In genomic region chr12:48601013-48601756, GRCh38 we compare ENCODE assay signal across 1 cellular context.
TF ChIP-seq lines count a peak whose summit lies in the region.

No MANE protein-coding gene starts in this region.

TF ChIP-seq in GM12878, 131 proteins besides CTCF, POLR2A, EP300 and RAD21 (continued from another document and continues in another):
- TF ChIP-seq CUX1 (IDR thresholded peaks at IDR 0.05; ENCODE audit: insufficient replicate concordance, low read depth, low read length) (no peak), TCF3 (IDR thresholded peaks at IDR 0.05; ENCODE audit: borderline replicate concordance, insufficient read depth, low read depth, low read length) (peak; percentile 78; the same call in 1 of the 2 replicates), SIN3A (IDR thresholded peaks at IDR 0.05; ENCODE audit: low read depth, low read length) (no peak), SMAD1 (IDR thresholded peaks at IDR 0.05; ENCODE audit: low read depth, partially characterized antibody) (no peak), NR2C1 (IDR thresholded peaks at IDR 0.05) (no peak), MTA3 (IDR thresholded peaks at IDR 0.05; ENCODE audit: borderline replicate concordance, low read length) (peak; percentile 78; the same call in 1 of the 2 replicates), ETV6 (conservative IDR thresholded peaks at IDR 0.05 in 1 of 2, IDR thresholded peaks at IDR 0.05 in 1 of 2; ENCODE audit: borderline replicate concordance in 1 of 2, low read depth in 1 of 2) (no peak), NRF1 (conservative IDR thresholded peaks at IDR 0.05; ENCODE audit: low read depth, low read length) (no peak), TARDBP (IDR thresholded peaks at IDR 0.05; ENCODE audit: borderline replicate concordance) (no peak; the same call in 1 of the 2 replicates), ASH2L (IDR thresholded peaks at IDR 0.05; ENCODE audit: borderline replicate concordance, low read depth) (no peak), BHLHE40 (IDR thresholded peaks at IDR 0.05; ENCODE audit: borderline replicate concordance in 1 of 2, low read depth in 2 of 2, low read length in 1 of 2) (no peak), HCFC1 (IDR thresholded peaks at IDR 0.05; ENCODE audit: low read length) (no peak), NFXL1 (IDR thresholded peaks at IDR 0.05; ENCODE audit: borderline replicate concordance) (no peak), POU2F2 (IDR thresholded peaks at IDR 0.05; ENCODE audit: borderline replicate concordance, low read depth, low read length) (peak; percentile 51; the same call in 1 of the 3 replicates), IRF4 (IDR thresholded peaks at IDR 0.05; ENCODE audit: low read depth, low read length) (peak; percentile 22; the same call in 1 of the 2 replicates), KAT2A (conservative IDR thresholded peaks at IDR 0.05; ENCODE audit: control insufficient read depth, low read depth, low read length) (no peak), IKZF1 (conservative IDR thresholded peaks at IDR 0.05) (no peak), CREB1 (IDR thresholded peaks at IDR 0.05; ENCODE audit: low read depth) (0 out of 2 replicates have a peak, but pooled peaks have one; percentile 26), SMC3 (IDR thresholded peaks at IDR 0.05; ENCODE audit: borderline replicate concordance, low read length) (no peak), SMARCA5 (IDR thresholded peaks at IDR 0.05) (no peak), ZSCAN29 (IDR thresholded peaks at IDR 0.05) (no peak), YBX1 (IDR thresholded peaks at IDR 0.05) (no peak), NKRF (conservative IDR thresholded peaks at IDR 0.05) (no peak), KDM1A (IDR thresholded peaks at IDR 0.05; ENCODE audit: borderline replicate concordance) (no peak), CREM (IDR thresholded peaks at IDR 0.05; ENCODE audit: low read depth) (peak; percentile 54; the same call in 1 of the 2 replicates), ZBTB33 (IDR thresholded peaks at IDR 0.05) (no peak), NFYA (IDR thresholded peaks at IDR 0.05; ENCODE audit: borderline replicate concordance, low read depth, low read length) (no peak), MEF2A (IDR thresholded peaks at IDR 0.05; ENCODE audit: insufficient read depth, low read depth, low read length) (peak; percentile 85), CBX5 (IDR thresholded peaks at IDR 0.05; ENCODE audit: low read depth) (peak; percentile 79; the same call in 1 of the 2 replicates)
- TF ChIP-seq, protein P1, sequence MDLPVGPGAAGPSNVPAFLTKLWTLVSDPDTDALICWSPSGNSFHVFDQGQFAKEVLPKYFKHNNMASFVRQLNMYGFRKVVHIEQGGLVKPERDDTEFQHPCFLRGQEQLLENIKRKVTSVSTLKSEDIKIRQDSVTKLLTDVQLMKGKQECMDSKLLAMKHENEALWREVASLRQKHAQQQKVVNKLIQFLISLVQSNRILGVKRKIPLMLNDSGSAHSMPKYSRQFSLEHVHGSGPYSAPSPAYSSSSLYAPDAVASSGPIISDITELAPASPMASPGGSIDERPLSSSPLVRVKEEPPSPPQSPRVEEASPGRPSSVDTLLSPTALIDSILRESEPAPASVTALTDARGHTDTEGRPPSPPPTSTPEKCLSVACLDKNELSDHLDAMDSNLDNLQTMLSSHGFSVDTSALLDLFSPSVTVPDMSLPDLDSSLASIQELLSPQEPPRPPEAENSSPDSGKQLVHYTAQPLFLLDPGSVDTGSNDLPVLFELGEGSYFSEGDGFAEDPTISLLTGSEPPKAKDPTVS (IDR thresholded peaks at IDR 0.05; ENCODE audit: low read depth, low read length) = no peak
- TF ChIP-seq, protein P2, sequence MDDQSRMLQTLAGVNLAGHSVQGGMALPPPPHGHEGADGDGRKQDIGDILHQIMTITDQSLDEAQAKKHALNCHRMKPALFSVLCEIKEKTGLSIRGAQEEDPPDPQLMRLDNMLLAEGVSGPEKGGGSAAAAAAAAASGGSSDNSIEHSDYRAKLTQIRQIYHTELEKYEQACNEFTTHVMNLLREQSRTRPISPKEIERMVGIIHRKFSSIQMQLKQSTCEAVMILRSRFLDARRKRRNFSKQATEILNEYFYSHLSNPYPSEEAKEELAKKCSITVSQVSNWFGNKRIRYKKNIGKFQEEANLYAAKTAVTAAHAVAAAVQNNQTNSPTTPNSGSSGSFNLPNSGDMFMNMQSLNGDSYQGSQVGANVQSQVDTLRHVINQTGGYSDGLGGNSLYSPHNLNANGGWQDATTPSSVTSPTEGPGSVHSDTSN (IDR thresholded peaks at IDR 0.05; ENCODE audit: insufficient replicate concordance, low read depth, low read length) = no peak
- TF ChIP-seq, protein P3, sequence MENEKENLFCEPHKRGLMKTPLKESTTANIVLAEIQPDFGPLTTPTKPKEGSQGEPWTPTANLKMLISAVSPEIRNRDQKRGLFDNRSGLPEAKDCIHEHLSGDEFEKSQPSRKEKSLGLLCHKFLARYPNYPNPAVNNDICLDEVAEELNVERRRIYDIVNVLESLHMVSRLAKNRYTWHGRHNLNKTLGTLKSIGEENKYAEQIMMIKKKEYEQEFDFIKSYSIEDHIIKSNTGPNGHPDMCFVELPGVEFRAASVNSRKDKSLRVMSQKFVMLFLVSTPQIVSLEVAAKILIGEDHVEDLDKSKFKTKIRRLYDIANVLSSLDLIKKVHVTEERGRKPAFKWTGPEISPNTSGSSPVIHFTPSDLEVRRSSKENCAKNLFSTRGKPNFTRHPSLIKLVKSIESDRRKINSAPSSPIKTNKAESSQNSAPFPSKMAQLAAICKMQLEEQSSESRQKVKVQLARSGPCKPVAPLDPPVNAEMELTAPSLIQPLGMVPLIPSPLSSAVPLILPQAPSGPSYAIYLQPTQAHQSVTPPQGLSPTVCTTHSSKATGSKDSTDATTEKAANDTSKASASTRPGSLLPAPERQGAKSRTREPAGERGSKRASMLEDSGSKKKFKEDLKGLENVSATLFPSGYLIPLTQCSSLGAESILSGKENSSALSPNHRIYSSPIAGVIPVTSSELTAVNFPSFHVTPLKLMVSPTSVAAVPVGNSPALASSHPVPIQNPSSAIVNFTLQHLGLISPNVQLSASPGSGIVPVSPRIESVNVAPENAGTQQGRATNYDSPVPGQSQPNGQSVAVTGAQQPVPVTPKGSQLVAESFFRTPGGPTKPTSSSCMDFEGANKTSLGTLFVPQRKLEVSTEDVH (IDR thresholded peaks at IDR 0.05; ENCODE audit: low read depth, partially characterized antibody) = no peak
- TF ChIP-seq, protein P4, sequence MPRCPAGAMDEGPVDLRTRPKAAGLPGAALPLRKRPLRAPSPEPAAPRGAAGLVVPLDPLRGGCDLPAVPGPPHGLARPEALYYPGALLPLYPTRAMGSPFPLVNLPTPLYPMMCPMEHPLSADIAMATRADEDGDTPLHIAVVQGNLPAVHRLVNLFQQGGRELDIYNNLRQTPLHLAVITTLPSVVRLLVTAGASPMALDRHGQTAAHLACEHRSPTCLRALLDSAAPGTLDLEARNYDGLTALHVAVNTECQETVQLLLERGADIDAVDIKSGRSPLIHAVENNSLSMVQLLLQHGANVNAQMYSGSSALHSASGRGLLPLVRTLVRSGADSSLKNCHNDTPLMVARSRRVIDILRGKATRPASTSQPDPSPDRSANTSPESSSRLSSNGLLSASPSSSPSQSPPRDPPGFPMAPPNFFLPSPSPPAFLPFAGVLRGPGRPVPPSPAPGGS (IDR thresholded peaks at IDR 0.05; ENCODE audit: borderline replicate concordance, insufficient read depth, low read depth, low read length, poor library complexity, severe bottlenecking) = peak; percentile 79
- TF ChIP-seq, protein P5, sequence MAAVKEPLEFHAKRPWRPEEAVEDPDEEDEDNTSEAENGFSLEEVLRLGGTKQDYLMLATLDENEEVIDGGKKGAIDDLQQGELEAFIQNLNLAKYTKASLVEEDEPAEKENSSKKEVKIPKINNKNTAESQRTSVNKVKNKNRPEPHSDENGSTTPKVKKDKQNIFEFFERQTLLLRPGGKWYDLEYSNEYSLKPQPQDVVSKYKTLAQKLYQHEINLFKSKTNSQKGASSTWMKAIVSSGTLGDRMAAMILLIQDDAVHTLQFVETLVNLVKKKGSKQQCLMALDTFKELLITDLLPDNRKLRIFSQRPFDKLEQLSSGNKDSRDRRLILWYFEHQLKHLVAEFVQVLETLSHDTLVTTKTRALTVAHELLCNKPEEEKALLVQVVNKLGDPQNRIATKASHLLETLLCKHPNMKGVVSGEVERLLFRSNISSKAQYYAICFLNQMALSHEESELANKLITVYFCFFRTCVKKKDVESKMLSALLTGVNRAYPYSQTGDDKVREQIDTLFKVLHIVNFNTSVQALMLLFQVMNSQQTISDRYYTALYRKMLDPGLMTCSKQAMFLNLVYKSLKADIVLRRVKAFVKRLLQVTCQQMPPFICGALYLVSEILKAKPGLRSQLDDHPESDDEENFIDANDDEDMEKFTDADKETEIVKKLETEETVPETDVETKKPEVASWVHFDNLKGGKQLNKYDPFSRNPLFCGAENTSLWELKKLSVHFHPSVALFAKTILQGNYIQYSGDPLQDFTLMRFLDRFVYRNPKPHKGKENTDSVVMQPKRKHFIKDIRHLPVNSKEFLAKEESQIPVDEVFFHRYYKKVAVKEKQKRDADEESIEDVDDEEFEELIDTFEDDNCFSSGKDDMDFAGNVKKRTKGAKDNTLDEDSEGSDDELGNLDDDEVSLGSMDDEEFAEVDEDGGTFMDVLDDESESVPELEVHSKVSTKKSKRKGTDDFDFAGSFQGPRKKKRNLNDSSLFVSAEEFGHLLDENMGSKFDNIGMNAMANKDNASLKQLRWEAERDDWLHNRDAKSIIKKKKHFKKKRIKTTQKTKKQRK (IDR thresholded peaks at IDR 0.05; ENCODE audit: low read depth, low read length) = no peak
- TF ChIP-seq, protein P6, sequence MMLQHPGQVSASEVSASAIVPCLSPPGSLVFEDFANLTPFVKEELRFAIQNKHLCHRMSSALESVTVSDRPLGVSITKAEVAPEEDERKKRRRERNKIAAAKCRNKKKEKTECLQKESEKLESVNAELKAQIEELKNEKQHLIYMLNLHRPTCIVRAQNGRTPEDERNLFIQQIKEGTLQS (IDR thresholded peaks at IDR 0.05; ENCODE audit: borderline replicate concordance, extremely low read depth, low read depth, low read length) = no peak
- TF ChIP-seq, protein P7, sequence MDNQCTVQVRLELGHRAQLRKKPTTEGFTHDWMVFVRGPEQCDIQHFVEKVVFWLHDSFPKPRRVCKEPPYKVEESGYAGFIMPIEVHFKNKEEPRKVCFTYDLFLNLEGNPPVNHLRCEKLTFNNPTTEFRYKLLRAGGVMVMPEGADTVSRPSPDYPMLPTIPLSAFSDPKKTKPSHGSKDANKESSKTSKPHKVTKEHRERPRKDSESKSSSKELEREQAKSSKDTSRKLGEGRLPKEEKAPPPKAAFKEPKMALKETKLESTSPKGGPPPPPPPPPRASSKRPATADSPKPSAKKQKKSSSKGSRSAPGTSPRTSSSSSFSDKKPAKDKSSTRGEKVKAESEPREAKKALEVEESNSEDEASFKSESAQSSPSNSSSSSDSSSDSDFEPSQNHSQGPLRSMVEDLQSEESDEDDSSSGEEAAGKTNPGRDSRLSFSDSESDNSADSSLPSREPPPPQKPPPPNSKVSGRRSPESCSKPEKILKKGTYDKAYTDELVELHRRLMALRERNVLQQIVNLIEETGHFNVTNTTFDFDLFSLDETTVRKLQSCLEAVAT (IDR thresholded peaks at IDR 0.05) = no peak
